18 cellular contexts compared by ENCODE assay signal in the genomic region with DNA sequence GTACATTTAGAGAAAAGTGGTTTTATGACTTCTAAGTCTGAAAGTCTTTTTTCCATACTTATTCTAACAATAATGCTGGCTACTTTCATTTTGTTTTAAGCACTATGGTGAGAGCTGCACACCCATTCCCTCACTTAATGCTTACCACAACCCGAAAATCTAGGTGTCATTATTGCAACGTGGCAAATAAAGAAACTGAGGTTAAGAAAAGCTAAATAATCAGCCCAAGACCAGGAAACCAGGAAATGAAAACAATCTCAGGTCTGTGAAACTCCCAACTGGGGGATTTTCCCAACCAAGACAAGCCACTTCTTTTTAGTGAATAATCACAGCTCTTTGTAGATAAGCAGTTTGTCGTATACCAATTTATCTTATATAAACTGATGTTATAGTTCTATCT.
A peak's percentile ranks its signal among the peaks of the same experiment; 100 is the strongest.
DNase-seq lines count a peak whose midpoint lies in the region; ATAC-seq and TF ChIP-seq lines count a peak whose summit lies in the region.
"Had no signal": no experiment of that assay in that cellular context is flagged by ENCODE, and none has a peak within 500 bp of the region (broad histone marks: within the 10 kb centered on the region; RNA-seq: fewer than 3 reads in every experiment).

No MANE protein-coding gene starts in this region.

- H3K27me3 Mint-ChIP-seq in activated T-cell treated with anti-CD3 and anti-CD28 coated beads, Interleukin-2, amount 50 U/mL, for 72 hours (ENCODE audit: low read depth): peaks cover 13% of the 10 kb centered on the region
- no peaks in the 10 kb centered on the region for H3K27me3 Mint-ChIP-seq in activated T-cell treated with anti-CD3 and anti-CD28 coated beads, Interleukin-2, amount 50 U/mL, for 24 hours
- H3K27me3 Mint-ChIP-seq in T-cell: peaks cover 0 to 6% of the 10 kb centered on the region in 2 donors

- DNase-seq in activated T-cell treated with anti-CD3 and anti-CD28 coated beads, Interleukin-2, amount 50 U/mL, for 72 hours: no peak
- DNase-seq in activated T-cell treated with anti-CD3 and anti-CD28 coated beads, Interleukin-2, amount 50 U/mL, for 24 hours: no peak
- DNase-seq in T-cell: no peak
- DNase-seq in foreskin keratinocyte: no peak
- DNase-seq in stimulated activated CD4-positive, alpha-beta T cell treated with anti-CD3 and anti-CD28 coated beads, Interleukin-4, amount 100 ng/mL, for 1 hour: no peak
- DNase-seq in A673 (ENCODE audit: low spot score): no peak
- no peak for DNase-seq in HuH-7 (ENCODE audit: low spot score)
- DNase-seq: CD8-positive, alpha-beta memory T cell; DND-41; H9; MV-4-11; NCI-H2029; NCI-H446 treated with DMSO at 0.1 percent for 48 hours; NK-92 treated with Interleukin-12 subunit alpha and Interleukin-12 subunit beta, amount 100 ng/mL, for 24 hours; RPMI8226 had no signal

- BruUV-seq in A673 (replicated peaks; lab: Mats Ljungman, UMichigan): no TSS peak

- peak overlapping the region; percentile 31 to 48 for H3K4me3 Mint-ChIP-seq in activated T-cell treated with anti-CD3 and anti-CD28 coated beads, Interleukin-2, amount 50 U/mL, for 72 hours
- H3K4me3 Mint-ChIP-seq in activated T-cell treated with anti-CD3 and anti-CD28 coated beads, Interleukin-2, amount 50 U/mL, for 24 hours: no peak overlapping the region
- no peak overlapping the region for H3K4me3 Mint-ChIP-seq in T-cell
- H3K4me3 Mint-ChIP-seq: CD8-positive, alpha-beta memory T cell; H9 had no signal

- H3K4me1 ChIP-seq in foreskin keratinocyte: peaks cover 20% of the 10 kb centered on the region
- H3K4me1 ChIP-seq in A673 (ENCODE audit: insufficient read depth, low read length, poor library complexity, severe bottlenecking): no peaks in the 10 kb centered on the region

- no peak for ATAC-seq in activated T-cell treated with anti-CD3 and anti-CD28 coated beads, Interleukin-2, amount 50 U/mL, for 72 hours (replicated peaks in 1 of 2)
- ATAC-seq in T-cell (replicated peaks in 1 of 4): no peak
- no peak for ATAC-seq in foreskin keratinocyte
- ATAC-seq in GM18861 (IDR thresholded peaks at IDR 0.05; ENCODE audit: unreplicated experiment): no peak

- no peak overlapping the region for H3K4me3 ChIP-seq in A673 (ENCODE audit: low read depth, low read length, poor library complexity, severe bottlenecking)
- H3K4me3 ChIP-seq: BLaER1 treated with 17β-estradiol and CSF1 and Interleukin-3, amounts not matched to agents 10 nM and 100 nM had no signal

- no peaks in the 10 kb centered on the region for H3K36me3 ChIP-seq in A673 (ENCODE audit: insufficient read depth, low read length, poor library complexity, severe bottlenecking)
- H3K36me3 ChIP-seq: BLaER1 treated with 17β-estradiol and CSF1 and Interleukin-3, amounts not matched to agents 10 nM and 100 nM had no signal

- H3K9me3 ChIP-seq in A673 (ENCODE audit: low read depth, low read length, poor library complexity, severe bottlenecking): no peaks in the 10 kb centered on the region
- H3K9me3 ChIP-seq: BLaER1 treated with 17β-estradiol and CSF1 and Interleukin-3, amounts not matched to agents 10 nM and 100 nM had no signal

- no peak overlapping the region for H3K27ac Mint-ChIP-seq in activated T-cell treated with anti-CD3 and anti-CD28 coated beads, Interleukin-2, amount 50 U/mL, for 72 hours
- H3K27ac Mint-ChIP-seq in activated T-cell treated with anti-CD3 and anti-CD28 coated beads, Interleukin-2, amount 50 U/mL, for 24 hours: no peak overlapping the region
- H3K27ac Mint-ChIP-seq in T-cell: peak overlapping the region; percentile 31 to 48
- H3K27ac Mint-ChIP-seq: H9 had no signal

- no peaks in the 10 kb centered on the region for H3K27me3 ChIP-seq in foreskin keratinocyte
- peaks cover 34% of the 10 kb centered on the region for H3K27me3 ChIP-seq in A673 (replicated peaks; ENCODE audit: insufficient read depth, low read depth, low read length, poor library complexity)
- H3K27me3 ChIP-seq: BLaER1 treated with 17β-estradiol and CSF1 and Interleukin-3, amounts not matched to agents 10 nM and 100 nM had no signal

- peaks cover 43% of the 10 kb centered on the region for H3K4me1 Mint-ChIP-seq in activated T-cell treated with anti-CD3 and anti-CD28 coated beads, Interleukin-2, amount 50 U/mL, for 72 hours (ENCODE audit: low read depth)
- peaks cover 41% of the 10 kb centered on the region for H3K4me1 Mint-ChIP-seq in activated T-cell treated with anti-CD3 and anti-CD28 coated beads, Interleukin-2, amount 50 U/mL, for 24 hours (ENCODE audit: low read depth)
- H3K4me1 Mint-ChIP-seq in T-cell: peaks cover 10 to 24% (median 11%) of the 10 kb centered on the region in 3 donors

- intact Hi-C loops in A673 (cut with micrococcal nuclease; ENCODE audit: unreplicated experiment): no loop called here

- TF ChIP-seq CTCF in foreskin keratinocyte (conservative IDR thresholded peaks at IDR 0.05): no peak
- no peak for TF ChIP-seq CTCF in A673 (conservative IDR thresholded peaks at IDR 0.05; ENCODE audit: low read depth, low read length)

- CTCF ChIA-PET in T-cell (lab: Charles Lee) (interaction anchor here in 1 of 2 donors (0.6 to 1.0 kb wide), 3 partner anchors 36 to 928 kb away, joined by 3 to 5 read pairs (median 5); no protein-coding TSS in a partner anchor), A673 (lab: Charles Lee) (no interaction called here)

- H3K9me3 Mint-ChIP-seq in activated T-cell treated with anti-CD3 and anti-CD28 coated beads, Interleukin-2, amount 50 U/mL, for 72 hours: peaks cover 0 to 2% of the 10 kb centered on the region in 2 donors
- no peaks in the 10 kb centered on the region for H3K9me3 Mint-ChIP-seq in activated T-cell treated with anti-CD3 and anti-CD28 coated beads, Interleukin-2, amount 50 U/mL, for 24 hours
- no peaks in the 10 kb centered on the region for H3K9me3 Mint-ChIP-seq in T-cell
- H3K9me3 Mint-ChIP-seq: CD8-positive, alpha-beta memory T cell; H9 had no signal

- POLR2A ChIA-PET in T-cell (lab: Charles Lee) (interaction anchor here in 1 of 2 donors (0.6 to 0.7 kb wide), 3 partner anchors 39 to 232 kb away, joined by 3 to 6 read pairs (median 3); no protein-coding TSS in a partner anchor), A673 (lab: Charles Lee; ENCODE audit: low non-redundant PET) (interaction anchor here (0.7 kb wide), 1 partner anchor 385 kb away, joined by 3 read pairs; no protein-coding TSS in a partner anchor)

- peaks cover 0 to 1% of the 10 kb centered on the region in 2 donors for H3K36me3 Mint-ChIP-seq in activated T-cell treated with anti-CD3 and anti-CD28 coated beads, Interleukin-2, amount 50 U/mL, for 72 hours (ENCODE audit: insufficient read depth in 2 of 2)
- H3K36me3 Mint-ChIP-seq in activated T-cell treated with anti-CD3 and anti-CD28 coated beads, Interleukin-2, amount 50 U/mL, for 24 hours (ENCODE audit: low read depth): no peaks in the 10 kb centered on the region
- H3K36me3 Mint-ChIP-seq in T-cell: no peaks in the 10 kb centered on the region

- H3K27ac ChIP-seq in foreskin keratinocyte: peak overlapping the region; percentile 13
- H3K27ac ChIP-seq in A673 (ENCODE audit: low read depth, low read length, poor library complexity, severe bottlenecking): no peak overlapping the region
- H3K27ac ChIP-seq: BLaER1 treated with 17β-estradiol and CSF1 and Interleukin-3, amounts not matched to agents 10 nM and 100 nM; HL-60 had no signal

Comparison
In these comparisons a context has a peak if more than half of its experiments do, and no peak if none do; other contexts are left out.
1. H3K4me3 Mint-ChIP-seq: peak in activated T-cell treated with anti-CD3 and anti-CD28 coated beads, Interleukin-2, amount 50 U/mL, for 72 hours (2 of 2); none in activated T-cell treated with anti-CD3 and anti-CD28 coated beads, Interleukin-2, amount 50 U/mL, for 24 hours (single experiment) and T-cell (0 of 3).
2. H3K27ac Mint-ChIP-seq: peak in T-cell (2 of 2); none in activated T-cell treated with anti-CD3 and anti-CD28 coated beads, Interleukin-2, amount 50 U/mL, for 72 hours (single experiment) and activated T-cell treated with anti-CD3 and anti-CD28 coated beads, Interleukin-2, amount 50 U/mL, for 24 hours (single experiment).